16 cellular contexts compared by ENCODE assay signal in the genomic region with DNA sequence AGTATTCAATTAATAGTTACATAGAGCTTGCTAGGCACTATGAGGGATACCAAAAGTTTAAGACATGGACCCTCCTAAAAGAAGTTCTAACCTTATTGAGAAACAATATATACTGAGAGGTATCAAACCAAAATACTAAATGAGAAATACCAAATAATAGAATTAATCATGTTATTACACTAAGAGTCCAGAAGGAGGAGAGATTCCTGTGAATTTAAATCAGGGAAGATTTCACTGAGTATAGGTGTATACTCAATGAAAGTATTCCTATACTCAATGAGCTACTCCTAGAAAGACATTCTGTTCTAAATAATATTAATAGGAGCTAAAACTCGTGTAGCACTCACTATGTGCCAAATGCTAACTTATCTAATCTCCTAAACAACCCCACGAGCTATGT. TPM values are rescaled to one million over a fixed set of nuclear protein-coding genes. Genes with fewer than 3 reads are reported as not detected.
DNase-seq lines count a peak whose midpoint lies in the region; ATAC-seq and TF ChIP-seq lines count a peak whose summit lies in the region.
"Had no signal": no experiment of that assay in that cellular context is flagged by ENCODE, and none has a peak within 500 bp of the region (broad histone marks: within the 10 kb centered on the region; RNA-seq: fewer than 3 reads in every experiment).

No MANE protein-coding gene starts in this region.

- no peak overlapping the region for H2AFZ ChIP-seq in Loucy (ENCODE audit: low read length)
- no peak overlapping the region for H2AFZ ChIP-seq in osteoblast (ENCODE audit: low read length)

- no peak for ATAC-seq in GM21576 (IDR thresholded peaks at IDR 0.05; ENCODE audit: unreplicated experiment)
- ATAC-seq in HG03095 (IDR thresholded peaks at IDR 0.05; ENCODE audit: unreplicated experiment), result no peak
- ATAC-seq in gastrocnemius medialis, result no peak
- ATAC-seq: left cardiac atrium; naive thymus-derived CD8-positive, alpha-beta T cell had no signal

- no peak for DNase-seq in CD14-positive monocyte (ENCODE audit: low spot score)
- no peak for DNase-seq in chondrocyte (ENCODE audit: low spot score)
- no peak for DNase-seq in osteoblast (ENCODE audit: insufficient read length, low spot score, missing footprints)
- no peak for DNase-seq in retina
- DNase-seq in gastrocnemius medialis, result no peak
- DNase-seq: activated naive CD8-positive, alpha-beta T cell treated with anti-CD3 and anti-CD28 coated beads, Interleukin-2, amount 10 ng/mL, durations not matched to agents 7 days and 5 days; dorsolateral prefrontal cortex; glutamatergic neuron; left cardiac atrium; naive thymus-derived CD8-positive, alpha-beta T cell; NCI-H1048 had no signal

- H3K36me3 Mint-ChIP-seq in CD14-positive monocyte, result no peaks in the 10 kb centered on the region
- no peaks in the 10 kb centered on the region for H3K36me3 Mint-ChIP-seq in chondrocyte (ENCODE audit: low read depth)
- H3K36me3 Mint-ChIP-seq: activated naive CD8-positive, alpha-beta T cell treated with anti-CD3 and anti-CD28 coated beads, Interleukin-2, amount 10 ng/mL, durations not matched to agents 7 days and 5 days; naive thymus-derived CD8-positive, alpha-beta T cell had no signal

- H3K27me3 Mint-ChIP-seq in CD14-positive monocyte (ENCODE audit: low read depth in 3 of 3), result peaks cover 0 to 8% (median 1%) of the 10 kb centered on the region in 3 donors
- H3K27me3 Mint-ChIP-seq in chondrocyte (ENCODE audit: low read depth), result peaks cover 21% of the 10 kb centered on the region

- H3K4me3 ChIP-seq in Loucy (ENCODE audit: low read length, poor library complexity, severe bottlenecking) (no peak overlapping the region), osteoblast (ENCODE audit: insufficient read depth, low read length) (no peak overlapping the region), gastrocnemius medialis (no peak overlapping the region)
- H3K4me3 ChIP-seq: dorsolateral prefrontal cortex, suprapubic skin had no signal

- H3K36me3 ChIP-seq in Loucy (ENCODE audit: insufficient read depth, low read length) (no peaks in the 10 kb centered on the region), osteoblast (ENCODE audit: insufficient read depth, low read length) (no peaks in the 10 kb centered on the region), gastrocnemius medialis (no peaks in the 10 kb centered on the region)
- H3K36me3 ChIP-seq: suprapubic skin had no signal

- no peaks in the 10 kb centered on the region for H4K20me1 ChIP-seq in Loucy (ENCODE audit: insufficient read depth, low read length, poor library complexity, severe bottlenecking)
- H4K20me1 ChIP-seq in osteoblast (ENCODE audit: insufficient read depth, low read length), result no peaks in the 10 kb centered on the region

- H3K27ac Mint-ChIP-seq in CD14-positive monocyte (no peak overlapping the region), chondrocyte (ENCODE audit: unreplicated experiment) (no peak overlapping the region)
- H3K27ac Mint-ChIP-seq: activated naive CD8-positive, alpha-beta T cell treated with anti-CD3 and anti-CD28 coated beads, Interleukin-2, amount 10 ng/mL, durations not matched to agents 7 days and 5 days; naive thymus-derived CD8-positive, alpha-beta T cell had no signal

- intact Hi-C loops in CD14-positive monocyte (cut with micrococcal nuclease), result no loop called here
- intact Hi-C loops in gastrocnemius medialis (cut with DNase I; ENCODE audit: low total_unique reads), result no loop called here

- H3K9me3 Mint-ChIP-seq in CD14-positive monocyte (no peaks in the 10 kb centered on the region), chondrocyte (ENCODE audit: low read depth) (no peaks in the 10 kb centered on the region)
- H3K9me3 Mint-ChIP-seq: activated naive CD8-positive, alpha-beta T cell treated with anti-CD3 and anti-CD28 coated beads, Interleukin-2, amount 10 ng/mL, durations not matched to agents 7 days and 5 days had no signal

- H3K27me3 ChIP-seq in Loucy (ENCODE audit: insufficient read depth, low read length, poor library complexity, severe bottlenecking), result no peaks in the 10 kb centered on the region
- H3K27me3 ChIP-seq in osteoblast (ENCODE audit: insufficient read depth, low read length), result peaks cover 2% of the 10 kb centered on the region
- no peaks in the 10 kb centered on the region for H3K27me3 ChIP-seq in gastrocnemius medialis
- H3K27me3 ChIP-seq: suprapubic skin had no signal

- no peak overlapping the region for H3K9ac ChIP-seq in Loucy (ENCODE audit: low read depth, low read length, poor library complexity, severe bottlenecking)

- H3F3A ChIP-seq in Loucy (ENCODE audit: low read depth), result no peaks in the 10 kb centered on the region

- H3K4me3 Mint-ChIP-seq in CD14-positive monocyte (no peak overlapping the region), chondrocyte (ENCODE audit: unreplicated experiment) (no peak overlapping the region)
- H3K4me3 Mint-ChIP-seq: activated naive CD8-positive, alpha-beta T cell treated with anti-CD3 and anti-CD28 coated beads, Interleukin-2, amount 10 ng/mL, durations not matched to agents 7 days and 5 days; naive thymus-derived CD8-positive, alpha-beta T cell had no signal

- no peak overlapping the region for H3K27ac ChIP-seq in osteoblast (ENCODE audit: low read depth, low read length)
- no peak overlapping the region for H3K27ac ChIP-seq in gastrocnemius medialis
- H3K27ac ChIP-seq: dorsolateral prefrontal cortex, suprapubic skin had no signal

- H3K4me2 ChIP-seq in Loucy (ENCODE audit: low read depth, low read length, poor library complexity, severe bottlenecking), result no peak overlapping the region
- no peak overlapping the region for H3K4me2 ChIP-seq in osteoblast (ENCODE audit: insufficient read depth, low read length)

- no peaks in the 10 kb centered on the region for H3K9me2 ChIP-seq in Loucy (replicated peaks; ENCODE audit: low read depth, low read length)

- no peaks in the 10 kb centered on the region for H3K9me3 ChIP-seq in Loucy (ENCODE audit: insufficient read depth, low read depth, low read length)
- no peaks in the 10 kb centered on the region for H3K9me3 ChIP-seq in osteoblast (ENCODE audit: low read depth, low read length)
- H3K9me3 ChIP-seq in gastrocnemius medialis, result no peaks in the 10 kb centered on the region
- H3K9me3 ChIP-seq: suprapubic skin had no signal

- TF ChIP-seq CTCF in CD14-positive monocyte (IDR thresholded peaks at IDR 0.05), result peak; percentile 24
- TF ChIP-seq CTCF in Loucy (conservative IDR thresholded peaks at IDR 0.05; ENCODE audit: low read length), result peak; percentile 41
- TF ChIP-seq CTCF in chondrocyte (IDR thresholded peaks at IDR 0.05), result peak; percentile 74
- peak; percentile 32 for TF ChIP-seq CTCF in osteoblast (IDR thresholded peaks at IDR 0.05; ENCODE audit: extremely low read depth, low read depth, low read length)
- TF ChIP-seq CTCF in gastrocnemius medialis (IDR thresholded peaks at IDR 0.05 in 4 of 5, conservative IDR thresholded peaks at IDR 0.05 in 1 of 5), result no peak

- TF ChIP-seq POLR2A in gastrocnemius medialis (IDR thresholded peaks at IDR 0.05), result no peak

- H3K4me1 ChIP-seq in Loucy (ENCODE audit: insufficient read depth, low read length, poor library complexity, severe bottlenecking), result no peaks in the 10 kb centered on the region
- no peaks in the 10 kb centered on the region for H3K4me1 ChIP-seq in osteoblast (ENCODE audit: insufficient read depth, low read length)
- H3K4me1 ChIP-seq in gastrocnemius medialis, result no peaks in the 10 kb centered on the region
- H3K4me1 ChIP-seq: suprapubic skin had no signal

- H3K4me1 Mint-ChIP-seq in CD14-positive monocyte (no peaks in the 10 kb centered on the region), chondrocyte (ENCODE audit: low read depth) (no peaks in the 10 kb centered on the region)
- H3K4me1 Mint-ChIP-seq: activated naive CD8-positive, alpha-beta T cell treated with anti-CD3 and anti-CD28 coated beads, Interleukin-2, amount 10 ng/mL, durations not matched to agents 7 days and 5 days; naive thymus-derived CD8-positive, alpha-beta T cell had no signal

- H3K79me2 ChIP-seq in Loucy (ENCODE audit: insufficient read depth, low read length) (no peaks in the 10 kb centered on the region), osteoblast (ENCODE audit: insufficient read depth, low read length) (no peaks in the 10 kb centered on the region)

- in situ Hi-C loops in gastrocnemius medialis (cut with MboI; ENCODE audit: low sequenced_read_pairs in 4 of 4), result no loop called here

RNA-seq across cellular contexts. Expression of a gene that starts 9.4 kb away (rescaled TPM):
- not detected for polyA plus RNA-seq in CD14-positive monocyte
- total RNA-seq in chondrocyte, result not detected in 3 replicates
- not detected in 2 replicates for total RNA-seq in osteoblast
- total RNA-seq in gastrocnemius medialis, result not detected
- total RNA-seq: left cardiac atrium; naive thymus-derived CD8-positive, alpha-beta T cell; NCI-H460; suprapubic skin had no signal
- polyA plus RNA-seq: naive thymus-derived CD8-positive, alpha-beta T cell had no signal

Comparison
In these comparisons a context has a peak if more than half of its experiments do, and no peak if none do; other contexts are left out.
1. CTCF ChIP-seq: peak in CD14-positive monocyte (single experiment), Loucy (single experiment), chondrocyte (single experiment) and osteoblast (single experiment); none in gastrocnemius medialis (0 of 5).